Comparison of ENCODE assay signal across 14 cellular contexts in the genomic region with DNA sequence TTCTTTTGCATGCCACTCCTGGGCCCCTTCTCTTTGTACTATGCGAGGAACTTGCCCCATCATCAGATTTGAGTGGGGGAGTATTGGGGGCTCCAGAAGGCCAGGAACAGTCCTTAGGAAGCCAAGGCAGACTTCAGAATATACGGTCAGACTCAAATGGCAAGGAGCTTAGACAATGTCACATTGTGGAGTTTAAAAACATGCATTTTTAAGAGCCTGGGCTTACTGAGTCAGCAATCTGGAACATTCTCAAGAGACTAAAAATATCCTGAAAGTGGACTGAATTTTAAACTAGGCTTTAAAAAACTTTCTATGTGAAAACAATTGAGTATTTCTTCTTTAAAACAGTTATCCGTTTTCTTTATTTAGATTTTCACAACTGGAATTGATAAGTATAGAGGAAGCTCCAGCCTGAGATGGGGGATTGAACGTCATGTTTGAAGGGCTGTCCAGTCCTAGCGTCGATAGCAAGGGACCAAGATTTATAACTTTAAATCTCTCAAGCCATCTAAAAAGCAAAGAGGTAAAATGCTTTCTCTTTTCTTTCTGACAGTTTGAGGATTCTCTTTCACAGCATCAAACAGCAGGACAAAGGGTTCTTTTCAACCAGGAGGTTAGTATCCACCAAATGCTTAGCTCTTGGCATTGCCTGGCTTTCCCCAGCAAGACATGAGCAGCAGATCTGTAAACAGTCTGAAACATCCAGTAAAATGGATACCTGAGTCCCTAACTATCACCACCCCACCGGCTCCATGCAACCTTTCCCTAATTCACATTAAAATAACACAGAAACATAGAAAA. TPM values are rescaled to one million over a fixed set of nuclear protein-coding genes. Genes with fewer than 3 reads are reported as not detected.
DNase-seq lines count a peak whose midpoint lies in the region; ATAC-seq and TF ChIP-seq lines count a peak whose summit lies in the region.
"Had no signal": no experiment of that assay in that cellular context is flagged by ENCODE, and none has a peak within 500 bp of the region (broad histone marks: within the 10 kb centered on the region; RNA-seq: fewer than 3 reads in every experiment).

No MANE protein-coding gene starts in this region.

- intact Hi-C loops in ascending aorta (cut with DNase I) (no loop called here), transverse colon (cut with DNase I; ENCODE audit: low total_unique reads) (no loop called here)
- intact Hi-C loops in CD4-positive, alpha-beta memory T cell (cut with micrococcal nuclease): no loop called here

- H2AFZ ChIP-seq in osteoblast (ENCODE audit: low read length): peak overlapping the region; percentile 31

- no peak for TF ChIP-seq POLR2A in transverse colon (IDR thresholded peaks at IDR 0.05)

- H4K20me1 ChIP-seq in osteoblast (ENCODE audit: insufficient read depth, low read length): no peaks in the 10 kb centered on the region

- peaks cover 0 to 3% of the 10 kb centered on the region in 2 donors for H3K36me3 ChIP-seq in ascending aorta
- H3K36me3 ChIP-seq in osteoblast (ENCODE audit: insufficient read depth, low read length): peaks cover 21% of the 10 kb centered on the region
- H3K36me3 ChIP-seq in transverse colon: no peaks in the 10 kb centered on the region
- H3K36me3 ChIP-seq in CD4-positive, alpha-beta memory T cell (ENCODE audit: insufficient read depth, low read length): peaks cover 9% of the 10 kb centered on the region

- no peak overlapping the region for H3K4me3 Mint-ChIP-seq in CD4-positive, alpha-beta memory T cell
- H3K4me3 Mint-ChIP-seq in activated naive CD8-positive, alpha-beta T cell treated with anti-CD3 and anti-CD28 coated beads for 36 hours: no peak overlapping the region
- H3K4me3 Mint-ChIP-seq: activated naive CD8-positive, alpha-beta T cell had no signal

- CTCF ChIA-PET in CD4-positive, alpha-beta memory T cell (lab: Charles Lee; ENCODE audit: partially characterized antibody): no interaction called here

- TF ChIP-seq EP300 in transverse colon (IDR thresholded peaks at IDR 0.05; ENCODE audit: low read depth): no peak

- H3K36me3 Mint-ChIP-seq in CD4-positive, alpha-beta memory T cell: peaks cover 53 to 59% of the 10 kb centered on the region in 2 donors
- peaks cover 7% of the 10 kb centered on the region for H3K36me3 Mint-ChIP-seq in activated naive CD8-positive, alpha-beta T cell treated with anti-CD3 and anti-CD28 coated beads for 36 hours

- TF ChIP-seq CTCF in ascending aorta (IDR thresholded peaks at IDR 0.05) (no peak), osteoblast (IDR thresholded peaks at IDR 0.05; ENCODE audit: extremely low read depth, low read depth, low read length) (no peak), transverse colon (IDR thresholded peaks at IDR 0.05) (no peak)

- no peaks in the 10 kb centered on the region for H3K27me3 Mint-ChIP-seq in CD4-positive, alpha-beta memory T cell
- no peaks in the 10 kb centered on the region for H3K27me3 Mint-ChIP-seq in activated naive CD8-positive, alpha-beta T cell treated with anti-CD3 and anti-CD28 coated beads for 36 hours
- H3K27me3 Mint-ChIP-seq: activated naive CD8-positive, alpha-beta T cell had no signal

- POLR2A ChIA-PET in CD4-positive, alpha-beta memory T cell (lab: Charles Lee; ENCODE audit: partially characterized antibody): no interaction called here

- H3K79me2 ChIP-seq in osteoblast (ENCODE audit: insufficient read depth, low read length): no peaks in the 10 kb centered on the region

- DNase-seq in ascending aorta (ENCODE audit: low spot score in 2 of 2): no peak
- DNase-seq in fibroblast of peridontal ligament (ENCODE audit: extremely low read depth): peak; percentile 73
- DNase-seq in osteoblast (ENCODE audit: insufficient read length, low spot score, missing footprints): peak; percentile 74
- no peak for DNase-seq in transverse colon
- DNase-seq in DMS153 treated with DMSO at 0.1 percent for 48 hours (lab: John Stamatoyannopoulos, UW; ENCODE audit: unreplicated experiment): no peak
- DNase-seq in CD4-positive, alpha-beta memory T cell: no peak
- no peak for DNase-seq in activated naive CD8-positive, alpha-beta T cell treated with anti-CD3 and anti-CD28 coated beads for 36 hours
- DNase-seq: Calu3, mucosa of descending colon, NCI-H226, T-helper 9 cell had no signal

- 72 to 81% methylated on average over 5 to 7 of the region's 7 CpGs for WGBS in transverse colon (ENCODE audit: low coverage in 1 of 2), 2 donors

- H3K9me3 Mint-ChIP-seq in CD4-positive, alpha-beta memory T cell: peaks cover 0 to 2% (median 0%) of the 10 kb centered on the region in 8 donors
- no peaks in the 10 kb centered on the region for H3K9me3 Mint-ChIP-seq in activated naive CD8-positive, alpha-beta T cell treated with anti-CD3 and anti-CD28 coated beads for 36 hours

- H3K9me3 ChIP-seq in ascending aorta (no peaks in the 10 kb centered on the region), osteoblast (ENCODE audit: low read depth, low read length) (peaks cover 10% of the 10 kb centered on the region), transverse colon (no peaks in the 10 kb centered on the region)
- H3K9me3 ChIP-seq in CD4-positive, alpha-beta memory T cell (ENCODE audit: control insufficient read depth in 1 of 2, low read length in 2 of 2): no peaks in the 10 kb centered on the region
- H3K9me3 ChIP-seq: mucosa of descending colon had no signal

- H3K4me1 ChIP-seq in ascending aorta: peaks cover 10 to 44% of the 10 kb centered on the region in 2 donors
- peaks cover 35% of the 10 kb centered on the region for H3K4me1 ChIP-seq in osteoblast (ENCODE audit: insufficient read depth, low read length)
- H3K4me1 ChIP-seq in transverse colon: peaks cover 5 to 43% (median 13%) of the 10 kb centered on the region in 4 donors
- no peaks in the 10 kb centered on the region for H3K4me1 ChIP-seq in CD4-positive, alpha-beta memory T cell (ENCODE audit: insufficient read depth, low read length)

- in situ Hi-C loops in transverse colon (cut with MboI; ENCODE audit: low pct_ligation_motif_present in 1 of 4, low pct_unique_long_range_greater_than_20kb in 1 of 4, low sequenced_read_pairs in 3 of 4): no loop called here

- H3K27ac Mint-ChIP-seq in CD4-positive, alpha-beta memory T cell: no peak overlapping the region
- H3K27ac Mint-ChIP-seq in activated naive CD8-positive, alpha-beta T cell treated with anti-CD3 and anti-CD28 coated beads for 36 hours: no peak overlapping the region
- H3K27ac Mint-ChIP-seq: activated naive CD8-positive, alpha-beta T cell had no signal

- H3K4me1 Mint-ChIP-seq in CD4-positive, alpha-beta memory T cell: peaks cover 0 to 4% (median 0%) of the 10 kb centered on the region in 4 donors
- no peaks in the 10 kb centered on the region for H3K4me1 Mint-ChIP-seq in activated naive CD8-positive, alpha-beta T cell treated with anti-CD3 and anti-CD28 coated beads for 36 hours

- peak overlapping the region; percentile 43 for H3K4me2 ChIP-seq in osteoblast (ENCODE audit: insufficient read depth, low read length)

- H3K27ac ChIP-seq in ascending aorta: peak overlapping the region; percentile 90 to 94
- H3K27ac ChIP-seq in osteoblast (ENCODE audit: low read depth, low read length): peak overlapping the region; percentile 80
- H3K27ac ChIP-seq in transverse colon: peak overlapping the region; percentile 47 to 64 (median 52)
- H3K27ac ChIP-seq in CD4-positive, alpha-beta memory T cell (ENCODE audit: low read depth, low read length): no peak overlapping the region
- H3K27ac ChIP-seq: RWPE1 had no signal

- no peaks in the 10 kb centered on the region for H3K27me3 ChIP-seq in ascending aorta
- H3K27me3 ChIP-seq in osteoblast (ENCODE audit: insufficient read depth, low read length): no peaks in the 10 kb centered on the region
- no peaks in the 10 kb centered on the region for H3K27me3 ChIP-seq in transverse colon
- H3K27me3 ChIP-seq in CD4-positive, alpha-beta memory T cell (ENCODE audit: insufficient read depth, low read length): no peaks in the 10 kb centered on the region

- peak overlapping the region in 1 of 2 donors; percentile 39 for H3K4me3 ChIP-seq in ascending aorta
- no peak overlapping the region for H3K4me3 ChIP-seq in osteoblast (ENCODE audit: insufficient read depth, low read length)
- no peak overlapping the region for H3K4me3 ChIP-seq in transverse colon
- H3K4me3 ChIP-seq in CD4-positive, alpha-beta memory T cell (ENCODE audit: low read length in 2 of 2): no peak overlapping the region
- H3K4me3 ChIP-seq: mucosa of descending colon had no signal

- ATAC-seq in GM21528 (IDR thresholded peaks at IDR 0.05; ENCODE audit: low FRiP score, unreplicated experiment): no peak
- ATAC-seq: mucosa of descending colon had no signal

RNA-seq across cellular contexts. Expression of gene CDRT4, which starts 45.8 kb away (rescaled TPM):
- 3.7 TPM for total RNA-seq in ascending aorta
- total RNA-seq in osteoblast: 2.7 and 3.3 TPM in 2 replicates
- total RNA-seq in transverse colon: 10 to 100 TPM in 3 of 4 donors, 1 to 10 TPM in 1; 2.2 to 93.5 (median 14.4) TPM
- 10 to 100 TPM in 1 of 2 experiments, 1 to 10 TPM in 1; 9.6 to 17.3 TPM for total RNA-seq in CD4-positive, alpha-beta memory T cell
- polyA plus RNA-seq in CD4-positive, alpha-beta memory T cell: 1 to 10 TPM; 1.9 to 2.0 TPM
- 1 to 10 TPM; 1.9 to 3.2 TPM for total RNA-seq in activated naive CD8-positive, alpha-beta T cell treated with anti-CD3 and anti-CD28 coated beads for 36 hours

RNA-seq across cellular contexts. Expression of gene TVP23C, which starts 50.0 kb away (rescaled TPM):
- total RNA-seq in ascending aorta (5.5 TPM), osteoblast (24.8 and 38.4 TPM in 2 replicates), transverse colon (100 to 1,000 TPM in 1 of 4 donors, 10 to 100 TPM in 3; 15.0 to 457 (median 33.7) TPM)
- total RNA-seq in CD4-positive, alpha-beta memory T cell: 10 to 100 TPM; 26.4 to 34.5 TPM
- 1 to 10 TPM; 5.8 to 6.9 TPM for polyA plus RNA-seq in CD4-positive, alpha-beta memory T cell
- total RNA-seq in activated naive CD8-positive, alpha-beta T cell treated with anti-CD3 and anti-CD28 coated beads for 36 hours: 10 to 100 TPM in 1 of 2 experiments, 1 to 10 TPM in 1; 9.2 to 10.2 TPM

Comparison
In these comparisons a context has a peak if more than half of its experiments do, and no peak if none do; other contexts are left out.
1. DNase-seq: peak in fibroblast of peridontal ligament (single experiment) and osteoblast (single experiment); none in ascending aorta (0 of 2), transverse colon (single experiment), DMS153 treated with DMSO at 0.1 percent for 48 hours (single experiment), CD4-positive, alpha-beta memory T cell (0 of 5) and activated naive CD8-positive, alpha-beta T cell treated with anti-CD3 and anti-CD28 coated beads for 36 hours (single experiment).